ENCODE assay signal across 8 cellular contexts in genomic region chr1:163170975-163171676, GRCh38. TPM values are rescaled to one million over a fixed set of nuclear protein-coding genes. Genes with fewer than 3 reads are reported as not detected.
DNase-seq lines count a peak whose midpoint lies in the region; TF ChIP-seq lines count a peak whose summit lies in the region.

No MANE protein-coding gene starts in this region.

- H3K4me1 Mint-ChIP-seq in neural progenitor cell: peaks cover 33% of the 10 kb centered on the region
- H3K4me1 Mint-ChIP-seq in activated naive CD4-positive, alpha-beta T cell treated with anti-CD3 and anti-CD28 coated beads for 36 hours (ENCODE audit: low read depth): no peaks in the 10 kb centered on the region

- in situ Hi-C loops in brain microvascular endothelial cell (cut with HindIII; ENCODE audit: low pct_ligation_motif_present, low sequenced_read_pairs): no loop called here

- no peak overlapping the region for H3K4me3 ChIP-seq in MM.1S (ENCODE audit: low read length)
- no peak overlapping the region for H3K4me3 ChIP-seq in brain microvascular endothelial cell (ENCODE audit: low read depth, low read length)
- H3K4me3 ChIP-seq in neural progenitor cell: no peak overlapping the region

- DNase-seq in Daoy (ENCODE audit: low read depth) (peak; percentile 53), MM.1S (peak; percentile 18), brain microvascular endothelial cell (peak; percentile 53), neural progenitor cell (ENCODE audit: low spot score) (no peak), amniotic stem cell (lab: John Stamatoyannopoulos, UW) (no peak), occipital lobe (lab: John Stamatoyannopoulos, UW) (no peak)
- DNase-seq in activated naive CD4-positive, alpha-beta T cell treated with anti-CD3 and anti-CD28 coated beads for 36 hours: no peak
- no peak for DNase-seq in activated CD4-positive, alpha-beta T cell treated with anti-CD3 and anti-CD28 coated beads, Interleukin-2, amount 50 U/mL, for 1 hour

- H3K36me3 ChIP-seq in MM.1S (replicated peaks; ENCODE audit: insufficient read depth, low read length) (no peaks in the 10 kb centered on the region), brain microvascular endothelial cell (replicated peaks) (no peaks in the 10 kb centered on the region), neural progenitor cell (no peaks in the 10 kb centered on the region)

- intact Hi-C loops in activated naive CD4-positive, alpha-beta T cell treated with anti-CD3 and anti-CD28 coated beads for 36 hours (cut with micrococcal nuclease): loop anchor here (5.0 to 10.0 kb wide), 2 partner anchors 556 to 814 kb away; no protein-coding TSS in a partner anchor

- H3K9me3 ChIP-seq in MM.1S (replicated peaks; ENCODE audit: insufficient read depth, low read length) (no peaks in the 10 kb centered on the region), neural progenitor cell (ENCODE audit: low read depth) (no peaks in the 10 kb centered on the region)

- no peak overlapping the region for H3K4me2 ChIP-seq in MM.1S (ENCODE audit: low read depth, low read length)
- no peak overlapping the region for H3K4me2 ChIP-seq in neural progenitor cell

- CTCF ChIA-PET in activated naive CD4-positive, alpha-beta T cell treated with anti-CD3 and anti-CD28 coated beads for 36 hours (lab: Charles Lee): interaction anchor here (0.7 kb wide), 1 partner anchor 323 kb away, joined by 3 read pairs; no protein-coding TSS in a partner anchor

- H3K9me2 ChIP-seq in MM.1S (replicated peaks; ENCODE audit: insufficient read depth, low read length): no peaks in the 10 kb centered on the region

- H3K27me3 ChIP-seq in MM.1S (replicated peaks; ENCODE audit: insufficient read depth, low read length) (no peaks in the 10 kb centered on the region), brain microvascular endothelial cell (replicated peaks) (no peaks in the 10 kb centered on the region), neural progenitor cell (no peaks in the 10 kb centered on the region)

- H3F3A ChIP-seq in MM.1S (ENCODE audit: insufficient read depth, low read length) (no peaks in the 10 kb centered on the region), neural progenitor cell (ENCODE audit: low read depth) (no peaks in the 10 kb centered on the region)

- H3K9me3 Mint-ChIP-seq in neural progenitor cell: no peaks in the 10 kb centered on the region
- no peaks in the 10 kb centered on the region for H3K9me3 Mint-ChIP-seq in activated naive CD4-positive, alpha-beta T cell treated with anti-CD3 and anti-CD28 coated beads for 36 hours

- peaks cover 4% of the 10 kb centered on the region for H3K27me3 Mint-ChIP-seq in neural progenitor cell (ENCODE audit: insufficient read depth, low read depth)
- peaks cover 7% of the 10 kb centered on the region for H3K27me3 Mint-ChIP-seq in activated naive CD4-positive, alpha-beta T cell treated with anti-CD3 and anti-CD28 coated beads for 36 hours (ENCODE audit: low read depth)

- H3K36me3 Mint-ChIP-seq in neural progenitor cell: no peaks in the 10 kb centered on the region
- no peaks in the 10 kb centered on the region for H3K36me3 Mint-ChIP-seq in activated naive CD4-positive, alpha-beta T cell treated with anti-CD3 and anti-CD28 coated beads for 36 hours (ENCODE audit: low read depth)

- H4K20me1 ChIP-seq in MM.1S (ENCODE audit: insufficient read depth, low read length) (no peaks in the 10 kb centered on the region), neural progenitor cell (ENCODE audit: low read depth) (no peaks in the 10 kb centered on the region)

- TF ChIP-seq CTCF in MM.1S (IDR thresholded peaks at IDR 0.05; ENCODE audit: low read length) (peak; percentile 57), brain microvascular endothelial cell (IDR thresholded peaks at IDR 0.05; ENCODE audit: low read depth, low read length, missing control alignments) (peak; percentile 70), neural progenitor cell (IDR thresholded peaks at IDR 0.05) (peak; percentile 30)

- H3K79me2 ChIP-seq in MM.1S (ENCODE audit: low read length) (no peaks in the 10 kb centered on the region), neural progenitor cell (ENCODE audit: low read depth) (no peaks in the 10 kb centered on the region)

- H3K27ac Mint-ChIP-seq in neural progenitor cell: no peak overlapping the region
- no peak overlapping the region for H3K27ac Mint-ChIP-seq in activated naive CD4-positive, alpha-beta T cell treated with anti-CD3 and anti-CD28 coated beads for 36 hours

- no peaks in the 10 kb centered on the region for H3K4me1 ChIP-seq in MM.1S (ENCODE audit: low read length)
- H3K4me1 ChIP-seq in neural progenitor cell: peaks cover 8% of the 10 kb centered on the region

- H3K9ac ChIP-seq in MM.1S (ENCODE audit: low read length): no peak overlapping the region
- H3K9ac ChIP-seq in neural progenitor cell: no peak overlapping the region

- H3K27ac ChIP-seq in MM.1S (ENCODE audit: low read length) (no peak overlapping the region), brain microvascular endothelial cell (peak overlapping the region; percentile 83), neural progenitor cell (no peak overlapping the region)

- H2AFZ ChIP-seq in MM.1S (ENCODE audit: low read length): no peak overlapping the region
- no peak overlapping the region for H2AFZ ChIP-seq in neural progenitor cell (replicated peaks)

- H3K4me3 Mint-ChIP-seq in neural progenitor cell: no peak overlapping the region
- H3K4me3 Mint-ChIP-seq in activated naive CD4-positive, alpha-beta T cell treated with anti-CD3 and anti-CD28 coated beads for 36 hours: no peak overlapping the region

RNA-seq across cellular contexts. Expression of gene RGS5, which starts 31.6 kb away (rescaled TPM):
- total RNA-seq in Daoy (2014; rRNA removed; shearing (Covaris generic)): 7.1 and 8.3 TPM in 2 replicates
- total RNA-seq in neural progenitor cell (ENCODE audit: low replicate concordance) (8.0 and 12.2 TPM in 2 replicates), occipital lobe (15.8 TPM)
- total RNA-seq in activated naive CD4-positive, alpha-beta T cell treated with anti-CD3 and anti-CD28 coated beads for 36 hours: 1 to 10 TPM; 1.1 to 2.8 TPM

Comparison
In these comparisons a context has a peak if more than half of its experiments do, and no peak if none do; other contexts are left out.
1. DNase-seq: peak in Daoy (single experiment), MM.1S (single experiment) and brain microvascular endothelial cell (single experiment); none in neural progenitor cell (single experiment), amniotic stem cell (single experiment), activated naive CD4-positive, alpha-beta T cell treated with anti-CD3 and anti-CD28 coated beads for 36 hours (single experiment), occipital lobe (single experiment) and activated CD4-positive, alpha-beta T cell treated with anti-CD3 and anti-CD28 coated beads, Interleukin-2, amount 50 U/mL, for 1 hour (single experiment).
2. Peak in every context shown above with its lines, with median percentiles within 50 percentile points of each other: CTCF ChIP-seq.